Comparison of ENCODE assay signal across 8 cellular contexts in the genomic region with DNA sequence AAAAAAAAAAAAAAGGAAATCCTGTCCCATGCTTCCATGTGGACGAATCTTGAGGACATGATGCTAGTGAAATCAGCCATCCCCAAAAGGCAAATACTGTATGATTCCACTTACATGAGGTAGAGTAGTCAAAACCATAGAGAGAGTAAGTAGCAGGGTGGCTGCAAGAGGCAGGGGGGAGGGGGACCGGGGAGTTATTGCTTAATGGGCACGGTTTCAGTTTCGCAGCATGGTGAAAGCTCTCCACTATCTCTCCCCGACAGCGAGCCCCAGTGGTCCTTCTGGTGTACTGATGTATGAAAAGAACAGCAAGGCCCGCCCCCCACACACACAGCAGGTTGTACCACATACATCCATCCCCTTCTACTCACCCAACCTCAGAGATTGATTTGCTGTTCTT. TPM values are rescaled to one million over a fixed set of nuclear protein-coding genes. Genes with fewer than 3 reads are reported as not detected.
DNase-seq lines count a peak whose midpoint lies in the region; ATAC-seq and TF ChIP-seq lines count a peak whose summit lies in the region.

No MANE protein-coding gene starts in this region.

- no peaks in the 10 kb centered on the region for H3F3A ChIP-seq in smooth muscle cell (ENCODE audit: low read depth)

- H3K4me3 ChIP-seq in fibroblast of lung (replicated peaks in 1 of 4; ENCODE audit: control extremely low read depth in 1 of 4, insufficient read depth in 1 of 4, low read depth in 3 of 4, low read length in 4 of 4) (no peak overlapping the region), gastrocnemius medialis (no peak overlapping the region), smooth muscle cell (no peak overlapping the region)

- H3K27me3 ChIP-seq in fibroblast of lung (ENCODE audit: control insufficient read depth, insufficient read depth, low read length) (no peaks in the 10 kb centered on the region), gastrocnemius medialis (no peaks in the 10 kb centered on the region), smooth muscle cell (ENCODE audit: low read depth) (no peaks in the 10 kb centered on the region)

- ATAC-seq in GM18519 (IDR thresholded peaks at IDR 0.05; ENCODE audit: low FRiP score, unreplicated experiment) (peak; percentile 89), HG02870 (IDR thresholded peaks at IDR 0.05; ENCODE audit: unreplicated experiment) (peak; percentile 97), gastrocnemius medialis (peak; percentile 74 to 85)

- H2AFZ ChIP-seq in fibroblast of lung (ENCODE audit: low read length) = no peak overlapping the region
- no peak overlapping the region for H2AFZ ChIP-seq in smooth muscle cell (ENCODE audit: low read depth)

- H3K4me1 ChIP-seq in fibroblast of lung (ENCODE audit: control insufficient read depth, extremely low read depth, insufficient read depth, low read length) (no peaks in the 10 kb centered on the region), gastrocnemius medialis (no peaks in the 10 kb centered on the region), smooth muscle cell (ENCODE audit: low read depth) (no peaks in the 10 kb centered on the region)

- H3K4me2 ChIP-seq in fibroblast of lung (ENCODE audit: extremely low read depth, insufficient read depth, low read length) (no peak overlapping the region), smooth muscle cell (no peak overlapping the region)

- intact Hi-C loops in gastrocnemius medialis (cut with DNase I; ENCODE audit: low total_unique reads) = no loop called here

- TF ChIP-seq POLR2A in gastrocnemius medialis (IDR thresholded peaks at IDR 0.05) = no peak

- in situ Hi-C loops in gastrocnemius medialis (cut with MboI; ENCODE audit: low sequenced_read_pairs in 4 of 4) = no loop called here

- no peak overlapping the region for H3K9ac ChIP-seq in fibroblast of lung (ENCODE audit: insufficient read depth, low read length)
- H3K9ac ChIP-seq in smooth muscle cell (ENCODE audit: low read depth) = no peak overlapping the region

- 100% methylated on average over 7 of the region's 7 CpGs for WGBS in smooth muscle cell (ENCODE audit: low lambda C conversion rate)

- H3K27ac ChIP-seq in fibroblast of lung (ENCODE audit: insufficient read depth, low read length) = no peak overlapping the region
- H3K27ac ChIP-seq in gastrocnemius medialis = no peak overlapping the region
- H3K27ac ChIP-seq in smooth muscle cell (ENCODE audit: low read depth) = no peak overlapping the region

- no peaks in the 10 kb centered on the region for H3K9me3 ChIP-seq in fibroblast of lung (ENCODE audit: control insufficient read depth, insufficient read depth, low read depth, low read length)
- H3K9me3 ChIP-seq in gastrocnemius medialis = no peaks in the 10 kb centered on the region
- no peaks in the 10 kb centered on the region for H3K9me3 ChIP-seq in smooth muscle cell (replicated peaks; ENCODE audit: low read depth)

- DNase-seq in NCI-H2196 (lab: John Stamatoyannopoulos, UW; ENCODE audit: unreplicated experiment) (peak; percentile 74), fibroblast of lung (ENCODE audit: low read depth in 2 of 2) (peak; percentile 36 to 90), gastrocnemius medialis (peak; percentile 44 to 71), smooth muscle cell (lab: John Stamatoyannopoulos, UW; ENCODE audit: unreplicated experiment) (no peak), dermis blood vessel endothelial cell (no peak)
- peak; percentile 50 to 51 for DNase-seq in activated CD8-positive, alpha-beta memory T cell treated with anti-CD3 and anti-CD28 coated beads for 1 hour (ENCODE audit: extremely low read depth in 1 of 2, low read depth in 1 of 2)

- H3K79me2 ChIP-seq in fibroblast of lung (ENCODE audit: control insufficient read depth, insufficient read depth, low read length) (no peaks in the 10 kb centered on the region), smooth muscle cell (ENCODE audit: low read depth) (no peaks in the 10 kb centered on the region)

- H4K20me1 ChIP-seq in fibroblast of lung (ENCODE audit: control insufficient read depth, extremely low read depth, insufficient read depth, low read length) (no peaks in the 10 kb centered on the region), smooth muscle cell (ENCODE audit: low read depth) (no peaks in the 10 kb centered on the region)

- TF ChIP-seq CTCF in fibroblast of lung (conservative IDR thresholded peaks at IDR 0.05 in 1 of 2, IDR thresholded peaks at IDR 0.05 in 1 of 2; ENCODE audit: low read depth in 1 of 2, low read length in 2 of 2) (peak in 1 of 2 donors; percentile 61), gastrocnemius medialis (IDR thresholded peaks at IDR 0.05 in 4 of 5, conservative IDR thresholded peaks at IDR 0.05 in 1 of 5) (peak in 2 of 5 experiments; percentile 14 to 22), smooth muscle cell (IDR thresholded peaks at IDR 0.05; ENCODE audit: borderline replicate concordance, insufficient read depth, poor library complexity, severe bottlenecking) (no peak)

- no peaks in the 10 kb centered on the region for H3K36me3 ChIP-seq in fibroblast of lung (ENCODE audit: control insufficient read depth, insufficient read depth, low read length)
- peaks cover 0 to 41% of the 10 kb centered on the region in 2 donors for H3K36me3 ChIP-seq in gastrocnemius medialis
- peaks cover 5% of the 10 kb centered on the region for H3K36me3 ChIP-seq in smooth muscle cell (ENCODE audit: low read depth)

RNA-seq across cellular contexts. Expression of a gene that starts 32.8 kb away (rescaled TPM):
- total RNA-seq in fibroblast of lung (6.9 and 7.3 TPM in 2 replicates), gastrocnemius medialis (1 to 10 TPM; 2.3 to 4.6 (median 3.6) TPM), smooth muscle cell (10.5 and 13.4 TPM in 2 replicates), dermis blood vessel endothelial cell (34.1 and 37.6 TPM in 2 replicates)
- polyA plus RNA-seq in fibroblast of lung (2.8 and 3.3 TPM in 2 replicates), smooth muscle cell (8.6 and 9.7 TPM in 2 replicates)
- polyA plus RNA-seq in fibroblast of lung (2012) = 2.1 and 3.4 TPM in 2 replicates
- 1.9 and 5.3 TPM in 2 replicates for polyA minus RNA-seq in fibroblast of lung (ENCODE audit: low replicate concordance)

RNA-seq across cellular contexts. Expression of a gene that starts 58.9 kb away (rescaled TPM):
- total RNA-seq in fibroblast of lung (24.6 and 33.1 TPM in 2 replicates), gastrocnemius medialis (10 to 100 TPM in 3 of 4 donors, 1 to 10 TPM in 1; 7.4 to 20.0 (median 12.8) TPM), smooth muscle cell (41.4 and 53.1 TPM in 2 replicates), dermis blood vessel endothelial cell (28.6 and 35.6 TPM in 2 replicates)
- polyA plus RNA-seq in fibroblast of lung (21.6 and 23.2 TPM in 2 replicates), smooth muscle cell (36.9 and 39.3 TPM in 2 replicates)
- polyA plus RNA-seq in fibroblast of lung (2012) = 31.1 and 32.0 TPM in 2 replicates
- polyA minus RNA-seq in fibroblast of lung (ENCODE audit: low replicate concordance) = 9.0 and 9.3 TPM in 2 replicates

Comparison
In these comparisons a context has a peak if more than half of its experiments do, and no peak if none do; other contexts are left out.
1. DNase-seq: peak in NCI-H2196 (single experiment), activated CD8-positive, alpha-beta memory T cell treated with anti-CD3 and anti-CD28 coated beads for 1 hour (2 of 2), fibroblast of lung (2 of 2) and gastrocnemius medialis (2 of 2); none in smooth muscle cell (single experiment) and dermis blood vessel endothelial cell (single experiment).
2. Peak in every context shown above with its lines, with median percentiles within 50 percentile points of each other: ATAC-seq.